Comparison of ENCODE assay signal across 18 cellular contexts in genomic region chr6:1840491-1841121, GRCh38.
DNase-seq lines count a peak whose midpoint lies in the region; ATAC-seq and TF ChIP-seq lines count a peak whose summit lies in the region.
"Had no signal": no experiment of that assay in that cellular context is flagged by ENCODE, and none has a peak within 500 bp of the region (broad histone marks: within the 10 kb centered on the region; RNA-seq: fewer than 3 reads in every experiment).

No MANE protein-coding gene starts in this region.

- peaks cover 9% of the 10 kb centered on the region for H3K9me3 Mint-ChIP-seq in endodermal cell
- H3K9me3 Mint-ChIP-seq: CD4-positive, alpha-beta T cell had no signal

- H3K4me1 ChIP-seq in HEK293 (ENCODE audit: control insufficient read depth, insufficient read depth, low read length) (peaks cover 45% of the 10 kb centered on the region), body of pancreas (peaks cover 38% of the 10 kb centered on the region), adrenal gland (replicated peaks in 1 of 2) (no peaks in the 10 kb centered on the region), endodermal cell (ENCODE audit: control insufficient read depth, insufficient read depth, low read length) (no peaks in the 10 kb centered on the region)

- H3K27me3 ChIP-seq in body of pancreas (no peaks in the 10 kb centered on the region), adrenal gland (no peaks in the 10 kb centered on the region), endodermal cell (ENCODE audit: control insufficient read depth, insufficient read depth, low read length, poor library complexity, severe bottlenecking) (no peaks in the 10 kb centered on the region)

- H3K36me3 Mint-ChIP-seq in endodermal cell (ENCODE audit: low read depth): no peaks in the 10 kb centered on the region

- no peak overlapping the region for H3K4me3 Mint-ChIP-seq in endodermal cell
- H3K4me3 Mint-ChIP-seq: B cell; CD4-positive, alpha-beta T cell had no signal

- TF ChIP-seq POLR2A in body of pancreas (IDR thresholded peaks at IDR 0.05) (peak in 2 of 3 donors; percentile 31 to 53), adrenal gland (IDR thresholded peaks at IDR 0.05) (no peak)

- CTCF ChIA-PET in HEK293 (lab: Yijun Ruan, JAX): interaction anchor here (0.6 to 0.8 kb wide), 2 partner anchors 16 to 44 kb away, joined by 3 read pairs; no protein-coding TSS in a partner anchor

- no peaks in the 10 kb centered on the region for H3K27me3 Mint-ChIP-seq in endodermal cell (ENCODE audit: insufficient read depth)
- H3K27me3 Mint-ChIP-seq: B cell; CD4-positive, alpha-beta T cell had no signal

- POLR2A ChIA-PET in HEK293 (lab: Yijun Ruan, JAX): no interaction called here

- H3K36me3 ChIP-seq in HEK293 (ENCODE audit: control insufficient read depth in 2 of 2, insufficient read depth in 1 of 2, low read length in 2 of 2): no peaks in the 10 kb centered on the region
- H3K36me3 ChIP-seq in body of pancreas (replicated peaks in 1 of 2; ENCODE audit: insufficient read depth in 1 of 2, low read depth in 2 of 2): no peaks in the 10 kb centered on the region
- no peaks in the 10 kb centered on the region for H3K36me3 ChIP-seq in adrenal gland (replicated peaks in 1 of 2)
- H3K36me3 ChIP-seq in endodermal cell (ENCODE audit: control insufficient read depth, insufficient read depth, low read length): no peaks in the 10 kb centered on the region

- H3K9me3 ChIP-seq in HEK293 (ENCODE audit: control insufficient read depth, insufficient read depth, low read depth, low read length) (no peaks in the 10 kb centered on the region), body of pancreas (no peaks in the 10 kb centered on the region), adrenal gland (replicated peaks in 1 of 3) (no peaks in the 10 kb centered on the region), endodermal cell (ENCODE audit: control insufficient read depth, low read length) (peaks cover 9% of the 10 kb centered on the region)

- H3K9ac ChIP-seq in endodermal cell (ENCODE audit: extremely low read depth, low read length, poor library complexity, severe bottlenecking): no peak overlapping the region
- H3K9ac ChIP-seq: GM23248 had no signal

- DNase-seq in body of pancreas (peak; percentile 47 to 72 (median 63)), fibroblast of the aortic adventitia (ENCODE audit: low read depth) (peak; percentile 78), sciatic nerve (ENCODE audit: low spot score) (no peak), adrenal gland (no peak), endodermal cell (no peak), NCI-H526 treated with DMSO at 0.1 percent for 48 hours (lab: John Stamatoyannopoulos, UW) (no peak)
- DNase-seq: ACHN; CD4-positive, alpha-beta T cell; DMS79 treated with DMSO at 0.1 percent for 48 hours; GM23248; KBM-7; NCI-H1092; NCI-H226; NCI-H69 had no signal

- ATAC-seq in body of pancreas (peak; percentile 88), sciatic nerve (peak; percentile 86), HG03097 (IDR thresholded peaks at IDR 0.05; ENCODE audit: low FRiP score, unreplicated experiment) (no peak)
- ATAC-seq: HCT116 had no signal

- intact Hi-C loops in body of pancreas (cut with DNase I): no loop called here
- intact Hi-C loops in sciatic nerve (cut with DNase I): no loop called here
- intact Hi-C loops in adrenal gland (cut with DNase I): no loop called here

- no peak overlapping the region for H3K27ac Mint-ChIP-seq in endodermal cell
- H3K27ac Mint-ChIP-seq: B cell; CD4-positive, alpha-beta T cell had no signal

- TF ChIP-seq CTCF in HEK293 (tag by site-specific recombination; IDR thresholded peaks at IDR 0.05) (no peak), body of pancreas (IDR thresholded peaks at IDR 0.05) (no peak), fibroblast of the aortic adventitia (IDR thresholded peaks at IDR 0.05; ENCODE audit: insufficient read depth, low read length) (no peak), adrenal gland (IDR thresholded peaks at IDR 0.05) (no peak), endodermal cell (conservative IDR thresholded peaks at IDR 0.05) (no peak)

- 43 to 52% methylated on average over 13 of the region's 13 CpGs for WGBS in body of pancreas, 2 donors
- WGBS in adrenal gland, 4 donors: 79 to 88% (median 86%) methylated on average over 13 of the region's 13 CpGs
- WGBS in endodermal cell (ENCODE audit: insufficient coverage in 1 of 2, insufficient read length in 1 of 2), 2 experiments: 93 to 95% methylated on average over 11 to 13 of the region's 13 CpGs

- no peak overlapping the region for H3K4me3 ChIP-seq in HEK293 (ENCODE audit: low read depth, low read length)
- no peak overlapping the region for H3K4me3 ChIP-seq in body of pancreas
- no peak overlapping the region for H3K4me3 ChIP-seq in fibroblast of the aortic adventitia (ENCODE audit: low read depth, low read length)
- H3K4me3 ChIP-seq in adrenal gland: no peak overlapping the region
- no peak overlapping the region for H3K4me3 ChIP-seq in endodermal cell (ENCODE audit: low read length)
- H3K4me3 ChIP-seq: GM23248 had no signal

- peak overlapping the region; percentile 64; the same call in 1 of the 2 replicates for H3K27ac ChIP-seq in HEK293 (ENCODE audit: extremely low read depth, low read depth, low read length)
- H3K27ac ChIP-seq in body of pancreas: peak overlapping the region; percentile 63 to 73 (median 70)
- H3K27ac ChIP-seq in adrenal gland: peak overlapping the region in 1 of 5 donors; percentile 1
- no peak overlapping the region for H3K27ac ChIP-seq in endodermal cell (ENCODE audit: low read depth, low read length)
- H3K27ac ChIP-seq: GM23248 had no signal

- H3K4me1 Mint-ChIP-seq in endodermal cell: peaks cover 9% of the 10 kb centered on the region
- H3K4me1 Mint-ChIP-seq: B cell had no signal

TF ChIP-seq in HEK293, 187 proteins besides CTCF, POLR2A, EP300 and RAD21:
- TF ChIP-seq ZBTB26 (tag by site-specific recombination; optimal IDR thresholded peaks at IDR 0.05) (no peak), BCL11A (tag by site-specific recombination; IDR thresholded peaks at IDR 0.05; ENCODE audit: low read depth) (no peak), ZEB2 (tag by site-specific recombination; IDR thresholded peaks at IDR 0.05) (no peak), ELK4 (IDR thresholded peaks at IDR 0.05; ENCODE audit: borderline replicate concordance, low read depth, low read length) (no peak)
TF ChIP-seq in HEK293: peak in this region for 0.

Comparison
In these comparisons a context has a peak if more than half of its experiments do, and no peak if none do; other contexts are left out.
1. DNase-seq: peak in body of pancreas (4 of 4) and fibroblast of the aortic adventitia (single experiment); none in sciatic nerve (single experiment), adrenal gland (0 of 7), endodermal cell (single experiment) and NCI-H526 treated with DMSO at 0.1 percent for 48 hours (single experiment).
2. POLR2A ChIP-seq: peak in body of pancreas (2 of 3); none in adrenal gland (0 of 2).